8 cellular contexts compared by ENCODE assay signal in the genomic region with DNA sequence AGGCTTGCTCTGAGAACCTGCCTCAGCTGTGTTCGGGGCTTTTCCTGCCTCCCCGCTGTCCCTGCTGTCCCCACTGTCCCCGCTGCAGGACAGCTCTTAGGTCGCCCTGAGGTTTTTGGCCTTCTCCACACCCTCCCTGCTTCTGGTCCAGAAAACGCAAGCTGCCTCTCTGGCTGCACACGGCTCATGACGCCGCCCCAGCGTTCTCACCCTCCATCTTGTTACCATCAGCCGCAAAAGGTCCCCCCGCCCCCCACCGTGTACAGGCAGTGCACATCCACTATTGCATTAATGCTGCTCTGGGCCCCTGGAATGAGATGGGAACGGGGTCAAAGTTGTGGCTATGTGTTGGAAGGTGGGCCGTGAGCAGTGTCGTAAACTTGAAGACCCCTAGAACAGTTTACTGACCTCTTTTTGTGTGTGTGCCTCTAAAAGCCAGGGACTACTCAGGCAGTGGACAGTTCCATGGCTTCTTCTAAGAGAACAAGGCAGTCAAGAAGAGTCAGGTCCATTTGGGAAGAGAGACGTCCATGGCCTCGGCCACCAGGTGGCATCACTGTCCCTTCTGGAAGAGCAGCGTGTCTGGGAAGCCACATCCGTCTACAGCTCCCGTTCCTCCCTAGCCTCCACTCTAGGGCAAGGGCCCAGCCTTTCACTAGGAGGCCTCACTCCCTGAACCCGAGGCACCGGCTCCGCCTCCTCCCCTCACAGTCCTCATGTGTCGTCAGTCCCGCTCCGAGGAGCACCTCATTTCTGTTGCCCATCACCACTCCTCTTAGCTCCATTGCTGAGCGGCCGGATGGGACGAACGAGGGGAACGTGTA. TPM values are rescaled to one million over a fixed set of nuclear protein-coding genes. Genes with fewer than 3 reads are reported as not detected.
DNase-seq lines count a peak whose midpoint lies in the region; ATAC-seq lines count a peak whose summit lies in the region.

No MANE protein-coding gene starts in this region.

- CTCF ChIA-PET in activated CD4-positive, alpha-beta memory T cell treated with anti-CD3 and anti-CD28 coated beads for 36 hours (lab: Charles Lee), result interaction anchor here (0.5 to 8.0 kb wide), 19 partner anchors 9 to 1122 kb away, joined by 3 to 74 read pairs (median 4); no protein-coding TSS in a partner anchor

- H3K27me3 Mint-ChIP-seq in activated CD4-positive, alpha-beta memory T cell treated with anti-CD3 and anti-CD28 coated beads for 36 hours, result peaks cover 7% of the 10 kb centered on the region
- peaks cover 8% of the 10 kb centered on the region for H3K27me3 Mint-ChIP-seq in memory B cell

- no peaks in the 10 kb centered on the region for H3K4me1 Mint-ChIP-seq in activated CD4-positive, alpha-beta memory T cell treated with anti-CD3 and anti-CD28 coated beads for 36 hours (ENCODE audit: low read depth)
- peaks cover 4% of the 10 kb centered on the region for H3K4me1 Mint-ChIP-seq in memory B cell

- H3K9me3 Mint-ChIP-seq in activated CD4-positive, alpha-beta memory T cell treated with anti-CD3 and anti-CD28 coated beads for 36 hours, result no peaks in the 10 kb centered on the region
- H3K9me3 Mint-ChIP-seq in memory B cell, result no peaks in the 10 kb centered on the region

- peak; percentile 74 for ATAC-seq in memory B cell (ENCODE audit: low read depth)
- no peak for ATAC-seq in HG03196 (IDR thresholded peaks at IDR 0.05; ENCODE audit: unreplicated experiment)

- peak; percentile 78 for DNase-seq in DMS79 treated with DMSO at 0.1 percent for 48 hours (lab: John Stamatoyannopoulos, UW)
- DNase-seq in HK-2 (ENCODE audit: unreplicated experiment), result peak; percentile 86
- DNase-seq in NCI-H82 treated with DMSO at 0.1 percent for 48 hours (lab: John Stamatoyannopoulos, UW; ENCODE audit: unreplicated experiment), result peak; percentile 78
- DNase-seq in activated CD4-positive, alpha-beta memory T cell treated with anti-CD3 and anti-CD28 coated beads for 36 hours, result peak; percentile 83
- DNase-seq in effector CD8-positive, alpha-beta T cell (lab: John Stamatoyannopoulos, UW), result peak; percentile 36
- DNase-seq in memory B cell (ENCODE audit: low spot score in 2 of 2), result peak; percentile 62 to 64
- peak; percentile 34 for DNase-seq in stimulated activated CD8-positive, alpha-beta memory T cell treated with anti-CD3 and anti-CD28 coated beads, Interleukin-12 subunit alpha, Interleukin-12 subunit beta, amount 100 ng/mL, for 4 hours (ENCODE audit: low read depth)

- POLR2A ChIA-PET in activated CD4-positive, alpha-beta memory T cell treated with anti-CD3 and anti-CD28 coated beads for 36 hours (lab: Charles Lee), result no interaction called here

- no peak overlapping the region for H3K27ac Mint-ChIP-seq in activated CD4-positive, alpha-beta memory T cell treated with anti-CD3 and anti-CD28 coated beads for 36 hours
- peak overlapping the region; percentile 62 for H3K27ac Mint-ChIP-seq in memory B cell

- no peaks in the 10 kb centered on the region for H3K36me3 Mint-ChIP-seq in activated CD4-positive, alpha-beta memory T cell treated with anti-CD3 and anti-CD28 coated beads for 36 hours
- H3K36me3 Mint-ChIP-seq in memory B cell, result no peaks in the 10 kb centered on the region

- intact Hi-C loops in activated CD4-positive, alpha-beta memory T cell treated with anti-CD3 and anti-CD28 coated beads for 36 hours (cut with micrococcal nuclease), result loop anchor here (1.0 kb wide), 2 partner anchors 136 to 495 kb away; no protein-coding TSS in a partner anchor

- no peak overlapping the region for H3K4me3 Mint-ChIP-seq in activated CD4-positive, alpha-beta memory T cell treated with anti-CD3 and anti-CD28 coated beads for 36 hours
- H3K4me3 Mint-ChIP-seq in memory B cell, result peak overlapping the region; percentile 55

RNA-seq across cellular contexts. Expression of a gene that starts 38.5 kb away (rescaled TPM):
- total RNA-seq in activated CD4-positive, alpha-beta memory T cell treated with anti-CD3 and anti-CD28 coated beads for 36 hours, result 100 to 1,000 TPM; 104 to 106 TPM

Comparison
In these comparisons a context has a peak if more than half of its experiments do, and no peak if none do; other contexts are left out.
1. DNase-seq: peak in every context shown above with its lines; median percentile 86 in HK-2; 83 in activated CD4-positive, alpha-beta memory T cell treated with anti-CD3 and anti-CD28 coated beads for 36 hours; 78 in DMS79 treated with DMSO at 0.1 percent for 48 hours; 78 in NCI-H82 treated with DMSO at 0.1 percent for 48 hours; 63 in memory B cell; 36 in effector CD8-positive, alpha-beta T cell; 34 in stimulated activated CD8-positive, alpha-beta memory T cell treated with anti-CD3 and anti-CD28 coated beads, Interleukin-12 subunit alpha, Interleukin-12 subunit beta, amount 100 ng/mL, for 4 hours.